In the genomic region with DNA sequence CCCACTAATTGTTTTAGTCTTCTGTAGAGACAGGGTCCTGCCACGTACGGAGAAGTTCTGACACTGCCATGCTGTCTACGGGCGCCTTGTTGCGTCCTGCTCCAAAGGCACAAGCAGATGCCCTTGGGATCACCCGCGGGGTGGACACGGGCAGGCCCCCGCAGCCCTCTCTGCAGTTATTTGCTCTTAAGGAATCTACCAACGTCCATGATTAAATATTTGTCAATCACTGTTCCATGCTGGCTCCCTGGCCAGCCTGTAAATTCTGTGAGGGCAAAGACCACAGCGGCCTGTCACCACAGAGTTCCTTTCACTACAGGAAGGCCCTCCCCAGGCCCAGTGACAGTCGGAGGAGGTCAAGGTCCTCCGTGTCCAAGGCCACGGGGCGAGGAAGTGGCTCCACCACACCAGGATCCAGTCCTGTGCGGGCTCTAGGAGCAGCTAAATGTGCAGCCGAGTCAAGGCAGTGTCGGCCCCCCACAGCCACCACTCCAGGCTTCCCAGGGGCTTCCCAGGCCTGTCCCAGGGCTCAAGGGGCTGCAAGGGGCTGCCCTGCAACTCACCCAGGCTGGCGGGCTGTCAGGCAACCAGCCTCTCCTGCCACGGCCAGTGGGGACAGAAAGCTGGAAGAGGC, we compare ENCODE assay signal across 9 cellular contexts. TPM values are rescaled to one million over a fixed set of nuclear protein-coding genes. Genes with fewer than 3 reads are reported as not detected.
DNase-seq lines count a peak whose midpoint lies in the region; ATAC-seq and TF ChIP-seq lines count a peak whose summit lies in the region.
"Had no signal": no experiment of that assay in that cellular context is flagged by ENCODE, and none has a peak within 500 bp of the region (broad histone marks: within the 10 kb centered on the region; RNA-seq: fewer than 3 reads in every experiment).

No MANE protein-coding gene starts in this region.

- TF ChIP-seq EP300 in transverse colon (IDR thresholded peaks at IDR 0.05; ENCODE audit: low read depth) = no peak

- no peak for ATAC-seq in lower lobe of right lung
- no peak for ATAC-seq in GM19328 (IDR thresholded peaks at IDR 0.05; ENCODE audit: unreplicated experiment)

- CTCF ChIA-PET in activated naive CD4-positive, alpha-beta T cell treated with anti-CD3 and anti-CD28 coated beads, Interleukin-2, amount 10 ng/mL, durations not matched to agents 7 days and 5 days (lab: Charles Lee) = interaction anchor here (0.6 to 0.9 kb wide), 2 partner anchors 45 to 76 kb away, joined by 3 read pairs; no protein-coding TSS in a partner anchor

- TF ChIP-seq POLR2A in transverse colon (IDR thresholded peaks at IDR 0.05) = peak; percentile 83

- TF ChIP-seq CTCF in astrocyte of the spinal cord (IDR thresholded peaks at IDR 0.05; ENCODE audit: low read depth, low read length) = no peak
- no peak for TF ChIP-seq CTCF in lower lobe of right lung (IDR thresholded peaks at IDR 0.05)
- TF ChIP-seq CTCF in transverse colon (IDR thresholded peaks at IDR 0.05) = no peak

- DNase-seq in activated naive CD4-positive, alpha-beta T cell treated with anti-CD3 and anti-CD28 coated beads, Interleukin-2, amount 10 ng/mL, durations not matched to agents 7 days and 5 days = no peak
- DNase-seq in activated naive CD4-positive, alpha-beta T cell (lab: John Stamatoyannopoulos, UW) = no peak
- DNase-seq in astrocyte of the spinal cord (ENCODE audit: low read depth, low spot score) (no peak), lower lobe of right lung (no peak), transverse colon (peak; percentile 75), NCI-H1930 (lab: John Stamatoyannopoulos, UW) (no peak), retina (no peak)

- H3K27me3 ChIP-seq in lower lobe of right lung (ENCODE audit: low read depth) (no peaks in the 10 kb centered on the region), transverse colon (no peaks in the 10 kb centered on the region)

- 25% methylated on average over 20 of the region's 20 CpGs; no CpG with 5 or more reads in 1 of the 2 donors for WGBS in transverse colon (ENCODE audit: low coverage in 1 of 2), 2 donors

- H3K27ac Mint-ChIP-seq in activated naive CD4-positive, alpha-beta T cell treated with anti-CD3 and anti-CD28 coated beads, Interleukin-2, amount 10 ng/mL, durations not matched to agents 7 days and 5 days = peak overlapping the region; percentile 98

- H3K4me3 Mint-ChIP-seq in activated naive CD4-positive, alpha-beta T cell treated with anti-CD3 and anti-CD28 coated beads, Interleukin-2, amount 10 ng/mL, durations not matched to agents 7 days and 5 days = peak overlapping the region; percentile 96

- H3K9me3 ChIP-seq in lower lobe of right lung = no peaks in the 10 kb centered on the region
- H3K9me3 ChIP-seq in transverse colon = no peaks in the 10 kb centered on the region

- peak overlapping the region; percentile 91 for H3K27ac ChIP-seq in lower lobe of right lung
- peak overlapping the region; percentile 95 to 97 (median 96) for H3K27ac ChIP-seq in transverse colon

- H3K36me3 ChIP-seq in lower lobe of right lung (no peaks in the 10 kb centered on the region), transverse colon (no peaks in the 10 kb centered on the region)

- peaks cover 4% of the 10 kb centered on the region for H3K27me3 Mint-ChIP-seq in activated naive CD4-positive, alpha-beta T cell treated with anti-CD3 and anti-CD28 coated beads, Interleukin-2, amount 10 ng/mL, durations not matched to agents 7 days and 5 days

- H3K4me1 ChIP-seq in lower lobe of right lung = peaks cover 65% of the 10 kb centered on the region
- H3K4me1 ChIP-seq in transverse colon = peaks cover 48 to 69% (median 60%) of the 10 kb centered on the region in 4 donors

- intact Hi-C loops in lower lobe of right lung (cut with DNase I) (no loop called here), transverse colon (cut with DNase I; ENCODE audit: low total_unique reads) (no loop called here)

- no peaks in the 10 kb centered on the region for H3K9me3 Mint-ChIP-seq in activated naive CD4-positive, alpha-beta T cell treated with anti-CD3 and anti-CD28 coated beads, Interleukin-2, amount 10 ng/mL, durations not matched to agents 7 days and 5 days

- peaks cover 17% of the 10 kb centered on the region for H3K36me3 Mint-ChIP-seq in activated naive CD4-positive, alpha-beta T cell treated with anti-CD3 and anti-CD28 coated beads, Interleukin-2, amount 10 ng/mL, durations not matched to agents 7 days and 5 days

- H3K4me1 Mint-ChIP-seq in activated naive CD4-positive, alpha-beta T cell treated with anti-CD3 and anti-CD28 coated beads, Interleukin-2, amount 10 ng/mL, durations not matched to agents 7 days and 5 days = peaks cover 50% of the 10 kb centered on the region

- peak overlapping the region; percentile 76 for H3K4me3 ChIP-seq in astrocyte of the spinal cord (ENCODE audit: low read depth, low read length)
- H3K4me3 ChIP-seq in lower lobe of right lung = peak overlapping the region; percentile 100
- H3K4me3 ChIP-seq in transverse colon = peak overlapping the region; percentile 84 to 100 (median 98)

- in situ Hi-C loops in astrocyte of the spinal cord (cut with HindIII; ENCODE audit: low sequenced_read_pairs) = no loop called here
- in situ Hi-C loops in transverse colon (cut with MboI; ENCODE audit: low pct_ligation_motif_present in 1 of 4, low pct_unique_long_range_greater_than_20kb in 1 of 4, low sequenced_read_pairs in 3 of 4) = no loop called here

RNA-seq across cellular contexts. Expression of a gene that starts 2.1 kb away (rescaled TPM):
- total RNA-seq in lower lobe of right lung = 27.0 TPM
- total RNA-seq in transverse colon = 100 to 1,000 TPM in 2 of 4 donors, 10 to 100 TPM in 2; 88.6 to 148 (median 102) TPM

RNA-seq across cellular contexts. Expression of a gene that starts 15.3 kb away (rescaled TPM):
- 48.0 TPM for total RNA-seq in lower lobe of right lung
- 10 to 100 TPM; 14.1 to 37.9 (median 31.2) TPM for total RNA-seq in transverse colon

RNA-seq across cellular contexts. Expression of a gene that starts 21.2 kb away (rescaled TPM):
- total RNA-seq in lower lobe of right lung (0.65 TPM), transverse colon (not detected)
- total RNA-seq: LHCN-M2 had no signal

RNA-seq across cellular contexts. Expression of a gene that starts 27.6 kb away (rescaled TPM):
- 42.5 TPM for total RNA-seq in lower lobe of right lung
- 100 to 1,000 TPM in 1 of 4 donors, 10 to 100 TPM in 3; 45.9 to 114 (median 63.9) TPM for total RNA-seq in transverse colon

RNA-seq across cellular contexts. Expression of a gene that starts 34.3 kb away (rescaled TPM):
- total RNA-seq in lower lobe of right lung (not detected), transverse colon (not detected)
- total RNA-seq: LHCN-M2 had no signal
